In the genomic region with DNA sequence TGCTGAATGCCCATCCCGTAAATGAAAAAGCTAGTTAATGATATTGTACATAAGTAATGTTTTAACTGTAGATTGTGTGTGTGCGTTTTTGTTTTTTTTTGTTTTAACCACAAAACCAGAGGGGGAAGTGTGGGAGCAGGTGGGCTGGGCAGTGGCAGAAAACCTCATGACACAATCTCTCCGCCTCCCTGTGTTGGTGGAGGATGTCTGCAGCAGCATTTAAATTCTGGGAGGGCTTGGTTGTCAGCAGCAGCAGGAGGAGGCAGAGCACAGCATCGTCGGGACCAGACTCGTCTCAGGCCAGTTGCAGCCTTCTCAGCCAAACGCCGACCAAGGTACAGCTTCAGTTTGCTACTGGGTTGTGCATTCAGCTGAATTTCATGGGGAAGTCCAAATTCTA, we compare ENCODE assay signal across 9 cellular contexts. TPM values are rescaled to one million over a fixed set of nuclear protein-coding genes. Genes with fewer than 3 reads are reported as not detected.
DNase-seq lines count a peak whose midpoint lies in the region; ATAC-seq and TF ChIP-seq lines count a peak whose summit lies in the region.
"Had no signal": no experiment of that assay in that cellular context is flagged by ENCODE, and none has a peak within 500 bp of the region (broad histone marks: within the 10 kb centered on the region; RNA-seq: fewer than 3 reads in every experiment).

SPP1 (plus strand) TSS at position 249 of the 400 bp plus-strand sequence. CDS start 1,182 bp downstream, outside the sequence.

- H3K4me3 ChIP-seq in dorsolateral prefrontal cortex: peak within 1 kb of the TSS; percentile 11 to 74 (median 55)

- no peaks in the 10 kb centered on the region for H3K27me3 ChIP-seq in dorsolateral prefrontal cortex

- H3K27me3 Mint-ChIP-seq in natural killer cell treated with Interleukin-12 subunit alpha and Interleukin-12 subunit beta and Interleukin-15 and Interleukin-18, amount 100 ng/mL, for 72 hours: peaks cover 23 to 38% of the 10 kb centered on the region in 2 donors

- TF ChIP-seq CTCF in dorsolateral prefrontal cortex (IDR thresholded peaks at IDR 0.05 in 54 of 56, conservative IDR thresholded peaks at IDR 0.05 in 2 of 56; ENCODE audit: low read depth in 1 of 56, partially characterized antibody in 56 of 56): peak in 27 of 56 donors; percentile 3 to 44 (median 23)

- DNase-seq in stimulated activated CD4-positive, alpha-beta T cell treated with anti-CD3 and anti-CD28 coated beads, Interleukin-15, amount 100 ng/mL, for 24 hours: peak; percentile 27
- no peak for DNase-seq in stimulated activated CD4-positive, alpha-beta T cell treated with anti-CD3 and anti-CD28 coated beads, Interleukin-1b, Interleukin-23, amount 100 ng/mL, for 48 hours
- DNase-seq in SHP77 treated with DMSO at 0.1 percent for 48 hours (lab: John Stamatoyannopoulos, UW) (peak; percentile 78), dorsolateral prefrontal cortex (peak; percentile 26 to 84 (median 76)), T1000 (lab: John Stamatoyannopoulos, UW) (no peak), NCI-H446 treated with DMSO at 0.1 percent for 48 hours (lab: John Stamatoyannopoulos, UW) (no peak)
- no peak for DNase-seq in natural killer cell treated with Interleukin-12 subunit alpha and Interleukin-12 subunit beta and Interleukin-15 and Interleukin-18, amount 100 ng/mL, for 72 hours (ENCODE audit: low spot score)

- H3K9me3 Mint-ChIP-seq in natural killer cell treated with Interleukin-12 subunit alpha and Interleukin-12 subunit beta and Interleukin-15 and Interleukin-18, amount 100 ng/mL, for 72 hours: no peaks in the 10 kb centered on the region
- H3K9me3 Mint-ChIP-seq: activated naive CD4-positive, alpha-beta T cell treated with anti-CD3 and anti-CD28 coated beads, Interleukin-2, amount 50 U/mL, for 72 hours had no signal

- intact Hi-C loops in dorsolateral prefrontal cortex (cut with DNase I): loop anchor here in 1 of 2 donors (1.0 to 2.0 kb wide), 2 partner anchors 32 to 123 kb away; partner anchors contain the start of gene PKD2

- no peaks in the 10 kb centered on the region for H3K36me3 Mint-ChIP-seq in natural killer cell treated with Interleukin-12 subunit alpha and Interleukin-12 subunit beta and Interleukin-15 and Interleukin-18, amount 100 ng/mL, for 72 hours
- H3K36me3 Mint-ChIP-seq: activated naive CD4-positive, alpha-beta T cell treated with anti-CD3 and anti-CD28 coated beads, Interleukin-2, amount 50 U/mL, for 72 hours had no signal

- H3K4me3 Mint-ChIP-seq in natural killer cell treated with Interleukin-12 subunit alpha and Interleukin-12 subunit beta and Interleukin-15 and Interleukin-18, amount 100 ng/mL, for 72 hours: peak within 1 kb of the TSS; percentile 26

- peak; percentile 87 for ATAC-seq in HG03135 (IDR thresholded peaks at IDR 0.05; ENCODE audit: unreplicated experiment)
- no peak for ATAC-seq in natural killer cell treated with Interleukin-12 subunit alpha and Interleukin-12 subunit beta and Interleukin-15 and Interleukin-18, amount 100 ng/mL, for 72 hours

- H3K4me1 Mint-ChIP-seq in natural killer cell treated with Interleukin-12 subunit alpha and Interleukin-12 subunit beta and Interleukin-15 and Interleukin-18, amount 100 ng/mL, for 72 hours (ENCODE audit: low read depth in 2 of 2): peaks cover 4 to 5% of the 10 kb centered on the region in 2 donors

- no peak within 1 kb of the TSS for H3K27ac Mint-ChIP-seq in natural killer cell treated with Interleukin-12 subunit alpha and Interleukin-12 subunit beta and Interleukin-15 and Interleukin-18, amount 100 ng/mL, for 72 hours
- H3K27ac Mint-ChIP-seq: activated naive CD4-positive, alpha-beta T cell treated with anti-CD3 and anti-CD28 coated beads, Interleukin-2, amount 50 U/mL, for 72 hours had no signal

- peak within 1 kb of the TSS in 58 of 59 donors; percentile 22 to 97 (median 89) for H3K27ac ChIP-seq in dorsolateral prefrontal cortex

RNA-seq across cellular contexts. Expression of gene SPP1, which starts in this region (rescaled TPM):
- total RNA-seq in dorsolateral prefrontal cortex: 1,000 to 10,000 TPM in 7 of 120 experiments, 100 to 1,000 TPM in 112, 10 to 100 TPM in 1; 91.5 to 1,848 (median 415) TPM
- total RNA-seq in natural killer cell treated with Interleukin-12 subunit alpha and Interleukin-12 subunit beta and Interleukin-15 and Interleukin-18, amount 100 ng/mL, for 72 hours: not detected
- total RNA-seq: activated naive CD4-positive, alpha-beta T cell treated with anti-CD3 and anti-CD28 coated beads, Interleukin-2, amount 50 U/mL, for 72 hours had no signal

Comparison
In these comparisons a context has a peak if more than half of its experiments do, and no peak if none do; other contexts are left out.
1. RNA of gene SPP1 (total RNA-seq): 91.5 to 1,848 TPM in dorsolateral prefrontal cortex; not detected in natural killer cell treated with Interleukin-12 subunit alpha and Interleukin-12 subunit beta and Interleukin-15 and Interleukin-18, amount 100 ng/mL, for 72 hours; every median in the first group is over 10 times any median in the second.
2. DNase-seq: peak in stimulated activated CD4-positive, alpha-beta T cell treated with anti-CD3 and anti-CD28 coated beads, Interleukin-15, amount 100 ng/mL, for 24 hours (single experiment), SHP77 treated with DMSO at 0.1 percent for 48 hours (single experiment) and dorsolateral prefrontal cortex (10 of 10); none in stimulated activated CD4-positive, alpha-beta T cell treated with anti-CD3 and anti-CD28 coated beads, Interleukin-1b, Interleukin-23, amount 100 ng/mL, for 48 hours (single experiment), natural killer cell treated with Interleukin-12 subunit alpha and Interleukin-12 subunit beta and Interleukin-15 and Interleukin-18, amount 100 ng/mL, for 72 hours (single experiment), T1000 (single experiment) and NCI-H446 treated with DMSO at 0.1 percent for 48 hours (single experiment).